ENCODE assay signal across 8 cellular contexts in genomic region chr16:30091474-30092372, GRCh38. TPM values are rescaled to one million over a fixed set of nuclear protein-coding genes. Genes with fewer than 3 reads are reported as not detected.
DNase-seq lines count a peak whose midpoint lies in the region; ATAC-seq lines count a peak whose summit lies in the region.

Gene TBX6, minus strand, starts transcription at chr16:30091924. Its CDS starts 731 bp downstream, at chr16:30091193.

- H3K4me3 Mint-ChIP-seq in activated T-cell treated with anti-CD3 and anti-CD28 coated beads, Interleukin-2, amount 50 U/mL, for 4 hours, result peak within 1 kb of the TSS; percentile 85

- DNase-seq in DMS79 (lab: John Stamatoyannopoulos, UW), result peak; percentile 67
- DNase-seq in Jurkat, Clone E6-1 (ENCODE audit: low read depth, low spot score), result peak; percentile 87
- peak; percentile 98 for DNase-seq in OCI-M1 (lab: John Stamatoyannopoulos, UW)
- DNase-seq in activated T-cell treated with anti-CD3 and anti-CD28 coated beads, Interleukin-2, amount 50 U/mL, for 4 hours, result peak; percentile 90
- peak; percentile 92 for DNase-seq in myocyte (ENCODE audit: low read depth)
- DNase-seq in stimulated activated CD8-positive, alpha-beta memory T cell treated with anti-CD3 and anti-CD28 coated beads, Interleukin-7, amount 100 ng/mL, for 4 hours (ENCODE audit: low read depth in 2 of 2), result peak; percentile 81 to 92

- H3K36me3 Mint-ChIP-seq in activated T-cell treated with anti-CD3 and anti-CD28 coated beads, Interleukin-2, amount 50 U/mL, for 4 hours (ENCODE audit: insufficient read depth), result peaks cover 7% of the 10 kb centered on the region

- H3K4me3 ChIP-seq in Jurkat, Clone E6-1 (ENCODE audit: low read length), result peak within 1 kb of the TSS; percentile 92

- H3K9me3 Mint-ChIP-seq in activated T-cell treated with anti-CD3 and anti-CD28 coated beads, Interleukin-2, amount 50 U/mL, for 4 hours, result peaks cover under 1% of the 10 kb centered on the region

- ATAC-seq in GM21619 (IDR thresholded peaks at IDR 0.05; ENCODE audit: unreplicated experiment) (peak; percentile 50), esophagus mucosa (peak; percentile 75)
- peak; percentile 87 to 89 for ATAC-seq in activated T-cell treated with anti-CD3 and anti-CD28 coated beads, Interleukin-2, amount 50 U/mL, for 4 hours

- peaks cover 47% of the 10 kb centered on the region for H3K4me1 Mint-ChIP-seq in activated T-cell treated with anti-CD3 and anti-CD28 coated beads, Interleukin-2, amount 50 U/mL, for 4 hours (ENCODE audit: low read depth)

- H3K27me3 Mint-ChIP-seq in activated T-cell treated with anti-CD3 and anti-CD28 coated beads, Interleukin-2, amount 50 U/mL, for 4 hours (ENCODE audit: low read depth), result no peaks in the 10 kb centered on the region

RNA-seq across cellular contexts. Expression of gene TBX6, which starts in this region (rescaled TPM):
- polyA plus RNA-seq in Jurkat, Clone E6-1 (2012; ENCODE audit: insufficient read depth, insufficient read length), result 4.3 TPM
- under 1 TPM; 0.33 to 0.87 (median 0.48) TPM for total RNA-seq in activated T-cell treated with anti-CD3 and anti-CD28 coated beads, Interleukin-2, amount 50 U/mL, for 4 hours
- total RNA-seq in esophagus mucosa (3.6 TPM), myocyte (0.45 and 1.4 TPM in 2 replicates)
- 0.34 TPM for polyA plus RNA-seq in myocyte (2012)

Comparison
In these comparisons a context has a peak if more than half of its experiments do, and no peak if none do; other contexts are left out.
1. Peak in every context shown above with its lines: DNase-seq, ATAC-seq and H3K4me3 ChIP-seq.
2. Peak in DNase-seq and ATAC-seq in activated T-cell treated with anti-CD3 and anti-CD28 coated beads, Interleukin-2, amount 50 U/mL, for 4 hours; RNA of the gene not detected or under 1 TPM.